10 cellular contexts compared by ENCODE assay signal in genomic region chr7:156650042-156650441, GRCh38.
DNase-seq lines count a peak whose midpoint lies in the region; ATAC-seq and TF ChIP-seq lines count a peak whose summit lies in the region.
"Had no signal": no experiment of that assay in that cellular context is flagged by ENCODE, and none has a peak within 500 bp of the region (broad histone marks: within the 10 kb centered on the region; RNA-seq: fewer than 3 reads in every experiment).

No MANE protein-coding gene starts in this region.

- DNase-seq in DMS 273 (lab: John Stamatoyannopoulos, UW; ENCODE audit: unreplicated experiment) (peak; percentile 39), DMS 273 treated with DMSO at 0.1 percent for 48 hours (lab: John Stamatoyannopoulos, UW) (no peak), LNCaP clone FGC (ENCODE audit: low read depth) (no peak), ecto neural progenitor cell (ENCODE audit: low spot score) (peak; percentile 55), SW 1271 (lab: John Stamatoyannopoulos, UW) (no peak), tibial artery (no peak)
- DNase-seq: KG1, spleen had no signal

- H3K9ac ChIP-seq in parathyroid adenoma, result no peak overlapping the region

- H3K27me3 ChIP-seq in parathyroid adenoma (ENCODE audit: control insufficient read depth, insufficient read depth, low read length), result no peaks in the 10 kb centered on the region
- peaks cover 0 to 28% of the 10 kb centered on the region in 2 donors for H3K27me3 ChIP-seq in tibial artery

- no peak overlapping the region for H3K4me2 ChIP-seq in parathyroid adenoma (ENCODE audit: low read length)

- H3K4me1 ChIP-seq in parathyroid adenoma (no peaks in the 10 kb centered on the region), tibial artery (no peaks in the 10 kb centered on the region)
- H3K4me1 ChIP-seq: spleen had no signal

- H3K4me3 ChIP-seq in LNCaP clone FGC (ENCODE audit: low read depth, low read length), result no peak overlapping the region
- no peak overlapping the region for H3K4me3 ChIP-seq in parathyroid adenoma (ENCODE audit: low read depth, low read length)
- no peak overlapping the region for H3K4me3 ChIP-seq in tibial artery
- H3K4me3 ChIP-seq: spleen had no signal

- intact Hi-C loops in tibial artery (cut with DNase I; ENCODE audit: low total_unique reads), result no loop called here

- no peak for ATAC-seq in HG03095 (IDR thresholded peaks at IDR 0.05; ENCODE audit: unreplicated experiment)

- no peaks in the 10 kb centered on the region for H3K79me2 ChIP-seq in parathyroid adenoma

- H2AFZ ChIP-seq in parathyroid adenoma, result no peak overlapping the region

- H3K9me3 ChIP-seq in parathyroid adenoma (ENCODE audit: control insufficient read depth, low read length), result no peaks in the 10 kb centered on the region
- H3K9me3 ChIP-seq in tibial artery, result no peaks in the 10 kb centered on the region
- H3K9me3 ChIP-seq: spleen had no signal

- no peaks in the 10 kb centered on the region for H3K36me3 ChIP-seq in parathyroid adenoma (ENCODE audit: control insufficient read depth, insufficient read depth, low read length)
- no peaks in the 10 kb centered on the region for H3K36me3 ChIP-seq in tibial artery
- H3K36me3 ChIP-seq: spleen had no signal

- TF ChIP-seq CTCF in LNCaP clone FGC (IDR thresholded peaks at IDR 0.05; ENCODE audit: control insufficient read depth, extremely low read depth, insufficient read depth) (peak; percentile 72), parathyroid adenoma (IDR thresholded peaks at IDR 0.05) (peak; percentile 42), tibial artery (IDR thresholded peaks at IDR 0.05) (no peak)

- H3K27ac ChIP-seq in parathyroid adenoma (no peak overlapping the region), tibial artery (no peak overlapping the region)
- H3K27ac ChIP-seq: spleen had no signal

Comparison
In these comparisons a context has a peak if more than half of its experiments do, and no peak if none do; other contexts are left out.
1. DNase-seq: peak in DMS 273 (single experiment) and ecto neural progenitor cell (single experiment); none in DMS 273 treated with DMSO at 0.1 percent for 48 hours (single experiment), LNCaP clone FGC (single experiment), SW 1271 (0 of 2) and tibial artery (0 of 2).
2. CTCF ChIP-seq: peak in LNCaP clone FGC (single experiment) and parathyroid adenoma (single experiment); none in tibial artery (0 of 2).